Comparison of ENCODE assay signal across 18 cellular contexts in genomic region chr5:139663207-139663606, GRCh38. TPM values are rescaled to one million over a fixed set of nuclear protein-coding genes. Genes with fewer than 3 reads are reported as not detected.
DNase-seq lines count a peak whose midpoint lies in the region; ATAC-seq, FAIRE-seq and TF ChIP-seq lines count a peak whose summit lies in the region.
"Had no signal": no experiment of that assay in that cellular context is flagged by ENCODE, and none has a peak within 500 bp of the region (broad histone marks: within the 10 kb centered on the region; RNA-seq: fewer than 3 reads in every experiment).

No MANE protein-coding gene starts in this region.

- ATAC-seq in K562 (no peak), upper lobe of left lung (ENCODE audit: low FRiP score in 2 of 2) (no peak), HG02623 (IDR thresholded peaks at IDR 0.05; ENCODE audit: unreplicated experiment) (no peak), GM18861 (IDR thresholded peaks at IDR 0.05; ENCODE audit: unreplicated experiment) (no peak)
- ATAC-seq: activated CD4-positive, CD25-positive, alpha-beta regulatory T cell treated with anti-CD3 and anti-CD28 coated beads, Interleukin-2, amount 50 U/mL, for 24 hours; SK-N-SH treated with all-trans-retinoic acid at 6 μM for 48 hours; stimulated activated naive CD8-positive, alpha-beta T cell treated with anti-CD3 and anti-CD28 coated beads, Interleukin-15, amount 100 ng/mL, for 72 hours had no signal

- BruUV-seq in K562 (replicated peaks; lab: Mats Ljungman, UMichigan), result no TSS peak

- no peak overlapping the region for H3K4me3 ChIP-seq in left ventricle myocardium inferior
- no peak overlapping the region for H3K4me3 ChIP-seq in K562
- H3K4me3 ChIP-seq in osteoblast (ENCODE audit: insufficient read depth, low read length), result no peak overlapping the region
- no peak overlapping the region for H3K4me3 ChIP-seq in upper lobe of left lung

- H3K27ac ChIP-seq in left ventricle myocardium inferior (replicated peaks), result peak overlapping the region; percentile 91
- peak overlapping the region; percentile 49; the same call in 2 of the 3 replicates for H3K27ac ChIP-seq in K562 (ENCODE audit: extremely low read depth, low read depth, low read length)
- H3K27ac ChIP-seq in osteoblast (ENCODE audit: low read depth, low read length), result peak overlapping the region; percentile 44
- H3K27ac ChIP-seq in upper lobe of left lung, result peak overlapping the region in 3 of 4 donors; percentile 8 to 95 (median 54)

- H3K4me1 ChIP-seq in left ventricle myocardium inferior (peaks cover 97% of the 10 kb centered on the region), K562 (replicated peaks in 1 of 2; ENCODE audit: control insufficient read depth in 2 of 2, insufficient read depth in 2 of 2, low read length in 2 of 2) (peaks cover 84 to 90% of the 10 kb centered on the region in 2 experiments), osteoblast (ENCODE audit: insufficient read depth, low read length) (peaks cover 95% of the 10 kb centered on the region), upper lobe of left lung (peaks cover 61 to 85% (median 73%) of the 10 kb centered on the region in 4 donors)

- CTCF ChIA-PET in K562 (lab: Yijun Ruan, JAX; ENCODE audit: low intra/inter-chr PET ratio), result no interaction called here

- FAIRE-seq in K562 (lab: Jason Lieb, UNC), result no peak
- FAIRE-seq: D721Med had no signal

- H3K27me3 ChIP-seq in left ventricle myocardium inferior (ENCODE audit: low read depth) (no peaks in the 10 kb centered on the region), K562 (ENCODE audit: control insufficient read depth in 2 of 2, insufficient read depth in 2 of 2, low read length in 2 of 2) (no peaks in the 10 kb centered on the region), osteoblast (ENCODE audit: insufficient read depth, low read length) (no peaks in the 10 kb centered on the region), upper lobe of left lung (peaks cover 0 to 7% (median 0%) of the 10 kb centered on the region in 4 donors)

- peak overlapping the region in 1 of 2 experiments; percentile 65; a peak in 1 of 4 replicates for H3K9ac ChIP-seq in K562 (ENCODE audit: insufficient read depth in 1 of 2, low read depth in 2 of 2, low read length in 2 of 2)

- no peak overlapping the region for H2AFZ ChIP-seq in K562 (ENCODE audit: low read depth, low read length)
- H2AFZ ChIP-seq in osteoblast (ENCODE audit: low read length), result no peak overlapping the region

- H3K79me2 ChIP-seq in K562 (ENCODE audit: control insufficient read depth, insufficient read depth, low read length) (peaks cover 100% of the 10 kb centered on the region), osteoblast (ENCODE audit: insufficient read depth, low read length) (peaks cover 91% of the 10 kb centered on the region)

- TF ChIP-seq CTCF in left ventricle myocardium inferior (IDR thresholded peaks at IDR 0.05; ENCODE audit: borderline replicate concordance) (no peak), K562 (IDR thresholded peaks at IDR 0.05 in 2 of 3, conservative IDR thresholded peaks at IDR 0.05 in 1 of 3; ENCODE audit: insufficient read depth in 2 of 3, low read depth in 1 of 3, low read length in 3 of 3) (no peak), osteoblast (IDR thresholded peaks at IDR 0.05; ENCODE audit: extremely low read depth, low read depth, low read length) (no peak), upper lobe of left lung (IDR thresholded peaks at IDR 0.05) (no peak)

- in situ Hi-C loops in K562 (cut with MboI), result no loop called here

- H3K9me3 ChIP-seq in left ventricle myocardium inferior (replicated peaks) (no peaks in the 10 kb centered on the region), K562 (replicated peaks; ENCODE audit: control insufficient read depth, insufficient read depth, low read depth, low read length) (no peaks in the 10 kb centered on the region), osteoblast (ENCODE audit: low read depth, low read length) (no peaks in the 10 kb centered on the region), upper lobe of left lung (no peaks in the 10 kb centered on the region)

- H3K4me2 ChIP-seq in K562 (ENCODE audit: insufficient read depth, low read length) (no peak overlapping the region; the same call in 1 of the 2 replicates), osteoblast (ENCODE audit: insufficient read depth, low read length) (no peak overlapping the region)

- DNase-seq in left ventricle myocardium inferior (no peak), cardiac septum (ENCODE audit: low spot score) (no peak), K562 (ENCODE audit: extremely low read depth in 1 of 4, low spot score in 3 of 4) (no peak), osteoblast (ENCODE audit: insufficient read length, low spot score, missing footprints) (no peak), upper lobe of left lung (no peak), posterior cingulate gyrus (no peak)
- DNase-seq: activated T-cell treated with anti-CD3 and anti-CD28 coated beads for 4 hours; effector CD4-positive, alpha-beta T cell; MV-4-11; NK-92 treated with Interleukin-12 subunit alpha and Interleukin-12 subunit beta, amount 100 ng/mL, for 24 hours; retina; stimulated activated CD4-positive, alpha-beta T cell treated with anti-CD3 and anti-CD28 coated beads, Interleukin-4, amount 100 ng/mL, for 4 hours; stimulated activated naive CD8-positive, alpha-beta T cell treated with anti-CD3 and anti-CD28 coated beads, Interleukin-15, amount 100 ng/mL, for 72 hours had no signal

- H3K9me1 ChIP-seq in K562 (ENCODE audit: control insufficient read depth, insufficient read depth, low read length), result peaks cover 8% of the 10 kb centered on the region

- H3K36me3 ChIP-seq in left ventricle myocardium inferior (no peaks in the 10 kb centered on the region), K562 (ENCODE audit: control insufficient read depth, insufficient read depth, low read length) (peaks cover 59% of the 10 kb centered on the region; the same call in 2 of the 3 replicates), osteoblast (ENCODE audit: insufficient read depth, low read length) (peaks cover 14% of the 10 kb centered on the region), upper lobe of left lung (no peaks in the 10 kb centered on the region)

- TF ChIP-seq EP300 in K562 (IDR thresholded peaks at IDR 0.05; ENCODE audit: low read length) (no peak), upper lobe of left lung (IDR thresholded peaks at IDR 0.05) (no peak)

- POLR2A ChIA-PET in K562 (lab: Yijun Ruan, JAX), result interaction anchor here (0.9 to 2.8 kb wide), 3 partner anchors 12 to 28 kb away, joined by 4 to 13 read pairs (median 5); no protein-coding TSS in a partner anchor

- intact Hi-C loops in left ventricle myocardium inferior (cut with micrococcal nuclease) (no loop called here), cardiac septum (cut with DNase I) (no loop called here), K562 (cut with micrococcal nuclease) (no loop called here), posterior cingulate gyrus (cut with DNase I) (no loop called here)

- TF ChIP-seq POLR2A in K562 (conservative IDR thresholded peaks at IDR 0.05), result no peak
- TF ChIP-seq POLR2A in upper lobe of left lung (IDR thresholded peaks at IDR 0.05), result no peak

- WGBS in K562 (ENCODE audit: insufficient coverage, low coverage, missing lambda C conversion rate), result 80% methylated on average over 6 of the region's 6 CpGs
- 86 to 91% methylated on average over 6 of the region's 6 CpGs for WGBS in upper lobe of left lung, 2 donors

- no peak for TF ChIP-seq RAD21 in K562 (CRISPR knock-in tag; conservative IDR thresholded peaks at IDR 0.05 in 1 of 2, IDR thresholded peaks at IDR 0.05 in 1 of 2)

- peaks cover 57% of the 10 kb centered on the region; the same call in 1 of the 2 replicates for H4K20me1 ChIP-seq in K562 (replicated peaks; ENCODE audit: control insufficient read depth, insufficient read depth, low read length)
- H4K20me1 ChIP-seq in osteoblast (ENCODE audit: insufficient read depth, low read length), result peaks cover 59% of the 10 kb centered on the region

TF ChIP-seq in K562, 482 proteins besides CTCF, POLR2A, EP300 and RAD21 (continues in another document):
- TF ChIP-seq, protein P1, sequence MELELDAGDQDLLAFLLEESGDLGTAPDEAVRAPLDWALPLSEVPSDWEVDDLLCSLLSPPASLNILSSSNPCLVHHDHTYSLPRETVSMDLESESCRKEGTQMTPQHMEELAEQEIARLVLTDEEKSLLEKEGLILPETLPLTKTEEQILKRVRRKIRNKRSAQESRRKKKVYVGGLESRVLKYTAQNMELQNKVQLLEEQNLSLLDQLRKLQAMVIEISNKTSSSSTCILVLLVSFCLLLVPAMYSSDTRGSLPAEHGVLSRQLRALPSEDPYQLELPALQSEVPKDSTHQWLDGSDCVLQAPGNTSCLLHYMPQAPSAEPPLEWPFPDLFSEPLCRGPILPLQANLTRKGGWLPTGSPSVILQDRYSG (tag; conservative IDR thresholded peaks at IDR 0.05; ENCODE audit: low read depth), result no peak
- TF ChIP-seq, protein P2, sequence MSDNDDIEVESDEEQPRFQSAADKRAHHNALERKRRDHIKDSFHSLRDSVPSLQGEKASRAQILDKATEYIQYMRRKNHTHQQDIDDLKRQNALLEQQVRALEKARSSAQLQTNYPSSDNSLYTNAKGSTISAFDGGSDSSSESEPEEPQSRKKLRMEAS (CRISPR knock-in tag; IDR thresholded peaks at IDR 0.05), result peak; percentile 31; the same call in 1 of the 2 replicates

RNA-seq across cellular contexts. Expression of gene CXXC5, which starts 15.1 kb away (rescaled TPM):
- 56.9 TPM for total RNA-seq in left ventricle myocardium inferior
- total RNA-seq in cardiac septum, result 49.3 TPM
- total RNA-seq in K562 (2011; cell fraction: chromatin; rRNA removed; ENCODE audit: low replicate concordance), result 44.6 and 81.0 TPM in 2 replicates
- 52.9 TPM in 2 replicates for total RNA-seq in K562 (2011; cell fraction: nucleolus; rRNA removed)
- total RNA-seq in K562 (2011; cell fraction: nucleoplasm; rRNA removed), result 37.8 and 55.7 TPM in 2 replicates
- total RNA-seq in K562 (2014; rRNA removed), result 121 and 123 TPM in 2 replicates
- 24.1 and 25.8 TPM in 2 replicates for total RNA-seq in K562 (2014; rRNA removed; fragmentation: Illumina TruSeq; extraction: Trizol)
- total RNA-seq in K562 (2015; rRNA removed; fragmentation: Illumina TruSeq; extraction: Trizol), result 40.6 and 45.1 TPM in 2 replicates
- 79.3 and 87.8 TPM in 2 replicates for total RNA-seq in K562 (2021)
- 44.8 and 51.8 TPM in 2 replicates for polyA plus RNA-seq in K562 (2011; rRNA removed)
- polyA plus RNA-seq in K562 (2011; cell fraction: cytosol; rRNA removed), result 47.3 and 134 TPM in 2 replicates
- 34.3 and 47.7 TPM in 2 replicates for polyA plus RNA-seq in K562 (2011; cell fraction: nucleus; rRNA removed)
- polyA plus RNA-seq in K562 (2012), result 63.1 and 65.7 TPM in 2 replicates
- polyA plus RNA-seq in K562 (2014; fragmentation: Illumina TruSeq; extraction: Trizol), result 45.8 and 61.2 TPM in 2 replicates
- 1 to 10 TPM; 1.9 to 4.6 TPM for polyA plus RNA-seq in K562 (2014; fragmentation: Nextera tagmentation; extraction: Ambion mirVana)
- polyA plus RNA-seq in K562 (2014; rRNA removed), result 63.8 and 67.0 TPM in 2 replicates
- polyA minus RNA-seq in K562 (2011; rRNA and poly(A)+ RNA removed), result 27.1 and 39.4 TPM in 2 replicates
- polyA minus RNA-seq in K562 (2011; cell fraction: cytosol; rRNA and poly(A)+ RNA removed), result 47.5 and 54.4 TPM in 2 replicates
- polyA minus RNA-seq in K562 (2011; cell fraction: nucleus; rRNA and poly(A)+ RNA removed), result 29.4 and 36.8 TPM in 2 replicates
- total RNA-seq in osteoblast, result 186 and 210 TPM in 2 replicates
- total RNA-seq in upper lobe of left lung, result 10 to 100 TPM; 25.7 to 39.5 (median 33.0) TPM
